Comparison of ENCODE assay signal across 1 cellular context in the genomic region with DNA sequence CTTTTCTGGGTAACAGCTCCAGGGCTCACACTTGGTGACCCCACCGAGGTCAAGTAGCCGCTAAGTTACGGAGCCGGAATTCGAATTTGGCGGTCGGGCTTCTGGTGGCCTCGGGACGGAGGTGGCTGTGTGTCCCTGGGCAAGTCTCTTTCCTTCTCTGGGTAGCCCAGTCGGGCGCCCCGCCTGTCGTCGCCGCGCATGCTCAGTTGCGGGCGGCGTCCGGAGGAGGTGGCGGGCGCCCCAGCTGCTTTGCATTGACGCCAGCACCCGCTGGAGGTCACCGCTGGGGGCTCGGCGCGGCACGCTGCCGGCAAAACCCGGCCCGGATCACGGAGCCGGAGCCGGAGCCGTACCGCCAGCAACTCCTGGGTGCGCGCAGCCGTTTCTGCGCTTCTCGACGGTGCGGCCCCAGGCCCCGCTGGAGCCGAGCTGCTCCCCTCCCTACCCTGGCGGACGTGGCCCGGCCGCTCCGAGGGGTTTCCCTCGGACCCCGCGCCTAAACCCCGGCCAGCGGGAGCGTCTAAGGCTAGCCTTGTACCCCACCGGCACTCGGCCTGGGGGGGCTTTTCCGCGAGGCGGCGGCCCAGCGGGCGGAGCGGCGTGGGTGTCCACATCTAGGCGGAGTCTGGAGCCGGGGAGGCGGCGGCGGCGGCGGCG.
A peak's percentile ranks its signal among the peaks of the same experiment; 100 is the strongest.
TF ChIP-seq lines count a peak whose summit lies in the region.

No MANE protein-coding gene starts in this region.

TF ChIP-seq in K562, 482 proteins besides CTCF, POLR2A, EP300 and RAD21 (continued from another document and continues in another):
- TF ChIP-seq, protein P1, sequence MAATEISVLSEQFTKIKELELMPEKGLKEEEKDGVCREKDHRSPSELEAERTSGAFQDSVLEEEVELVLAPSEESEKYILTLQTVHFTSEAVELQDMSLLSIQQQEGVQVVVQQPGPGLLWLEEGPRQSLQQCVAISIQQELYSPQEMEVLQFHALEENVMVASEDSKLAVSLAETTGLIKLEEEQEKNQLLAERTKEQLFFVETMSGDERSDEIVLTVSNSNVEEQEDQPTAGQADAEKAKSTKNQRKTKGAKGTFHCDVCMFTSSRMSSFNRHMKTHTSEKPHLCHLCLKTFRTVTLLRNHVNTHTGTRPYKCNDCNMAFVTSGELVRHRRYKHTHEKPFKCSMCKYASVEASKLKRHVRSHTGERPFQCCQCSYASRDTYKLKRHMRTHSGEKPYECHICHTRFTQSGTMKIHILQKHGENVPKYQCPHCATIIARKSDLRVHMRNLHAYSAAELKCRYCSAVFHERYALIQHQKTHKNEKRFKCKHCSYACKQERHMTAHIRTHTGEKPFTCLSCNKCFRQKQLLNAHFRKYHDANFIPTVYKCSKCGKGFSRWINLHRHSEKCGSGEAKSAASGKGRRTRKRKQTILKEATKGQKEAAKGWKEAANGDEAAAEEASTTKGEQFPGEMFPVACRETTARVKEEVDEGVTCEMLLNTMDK (IDR thresholded peaks at IDR 0.05; ENCODE audit: borderline replicate concordance, insufficient read depth, low read depth, low read length, poor library complexity, severe bottlenecking), result peak; percentile 84
- TF ChIP-seq ARID1B (IDR thresholded peaks at IDR 0.05) (peak; percentile 39), ZBTB1 (CRISPR knock-in tag; IDR thresholded peaks at IDR 0.05; ENCODE audit: borderline replicate concordance, low read depth) (peak; percentile 52; the same call in 1 of the 2 replicates), TEAD4 (IDR thresholded peaks at IDR 0.05; ENCODE audit: low read length) (peak; percentile 62), TEAD4 (CRISPR knock-in tag; IDR thresholded peaks at IDR 0.05; ENCODE audit: borderline replicate concordance) (no peak), ZFP1 (CRISPR knock-in tag; IDR thresholded peaks at IDR 0.05) (no peak), HNRNPUL1 (IDR thresholded peaks at IDR 0.05; ENCODE audit: low read length) (no peak), ARNT (IDR thresholded peaks at IDR 0.05) (no peak), BHLHE40 (IDR thresholded peaks at IDR 0.05; ENCODE audit: low read length) (peak; percentile 69), BRD4 (IDR thresholded peaks at IDR 0.05) (peak; percentile 71; the same call in 1 of the 2 replicates), RFX5 (IDR thresholded peaks at IDR 0.05; ENCODE audit: low read depth, low read length) (no peak), TEAD1 (CRISPR knock-in tag; IDR thresholded peaks at IDR 0.05) (peak; percentile 23 to 56; a peak in 2 of 4 replicates), MEIS2 (IDR thresholded peaks at IDR 0.05; ENCODE audit: partially characterized antibody) (peak; percentile 76), TGIF2 (CRISPR knock-in tag; IDR thresholded peaks at IDR 0.05) (no peak), MYC (IDR thresholded peaks at IDR 0.05; ENCODE audit: low read depth, low read length) (peak; percentile 71), MYC (CRISPR knock-in tag; IDR thresholded peaks at IDR 0.05; ENCODE audit: borderline replicate concordance, low read depth) (no peak), RNF2 (IDR thresholded peaks at IDR 0.05) (peak; percentile 82), CBX5 (IDR thresholded peaks at IDR 0.05; ENCODE audit: borderline replicate concordance, low read depth) (0 out of 2 replicates have a peak, but pooled peaks have one; percentile 20), ETV1 (tag; conservative IDR thresholded peaks at IDR 0.05; ENCODE audit: low read depth) (peak; percentile 37; the same call in 1 of the 2 replicates), ILF3 (IDR thresholded peaks at IDR 0.05; ENCODE audit: borderline replicate concordance) (peak; percentile 11; the same call in 1 of the 2 replicates), ELF2 (CRISPR knock-in tag; IDR thresholded peaks at IDR 0.05) (no peak), ZBED1 (IDR thresholded peaks at IDR 0.05) (no peak), ESRRB (CRISPR knock-in tag; IDR thresholded peaks at IDR 0.05; ENCODE audit: borderline replicate concordance) (no peak), ZNF830 (CRISPR knock-in tag; IDR thresholded peaks at IDR 0.05) (no peak), FIP1L1 (IDR thresholded peaks at IDR 0.05; ENCODE audit: low read depth, low read length, poor library complexity, severe bottlenecking) (peak; percentile 74), GATA2 (CRISPR knock-in tag; IDR thresholded peaks at IDR 0.05) (no peak), ZFP36 (IDR thresholded peaks at IDR 0.05; ENCODE audit: low read depth, low read length, partially characterized antibody) (peak; percentile 98), MYNN (IDR thresholded peaks at IDR 0.05) (peak; percentile 58; the same call in 1 of the 2 replicates), MYNN (CRISPR knock-in tag; IDR thresholded peaks at IDR 0.05) (no peak), MEF2D (tag; conservative IDR thresholded peaks at IDR 0.05; ENCODE audit: low read depth) (no peak), ZNF324 (CRISPR knock-in tag; IDR thresholded peaks at IDR 0.05) (no peak), SRSF7 (optimal IDR thresholded peaks at IDR 0.05; ENCODE audit: low read depth, low read length) (no peak), TRIM24 (IDR thresholded peaks at IDR 0.05) (peak in 1 of 2 experiments; percentile 94; a peak in 2 of 4 replicates), ZNF197 (CRISPR knock-in tag; IDR thresholded peaks at IDR 0.05; ENCODE audit: low read depth) (peak; percentile 85), POU5F1 (IDR thresholded peaks at IDR 0.05; ENCODE audit: borderline replicate concordance, low read depth, low read length, partially characterized antibody) (no peak), SMAD2 (IDR thresholded peaks at IDR 0.05; ENCODE audit: low read depth, low read length) (no peak), ZNF124 (CRISPR knock-in tag; IDR thresholded peaks at IDR 0.05) (no peak), HNRNPL (IDR thresholded peaks at IDR 0.05; ENCODE audit: low read depth, low read length) (peak; percentile 40; the same call in 1 of the 2 replicates), CREM (IDR thresholded peaks at IDR 0.05; ENCODE audit: low read depth) (peak; percentile 93), SMAD1 (IDR thresholded peaks at IDR 0.05; ENCODE audit: low read depth, low read length, partially characterized antibody) (peak; percentile 7), PHF21A (IDR thresholded peaks at IDR 0.05; ENCODE audit: borderline replicate concordance, low read depth) (no peak; the same call in 1 of the 2 replicates), C11orf30 (IDR thresholded peaks at IDR 0.05; ENCODE audit: low read depth) (no peak)
- TF ChIP-seq, protein P2, sequence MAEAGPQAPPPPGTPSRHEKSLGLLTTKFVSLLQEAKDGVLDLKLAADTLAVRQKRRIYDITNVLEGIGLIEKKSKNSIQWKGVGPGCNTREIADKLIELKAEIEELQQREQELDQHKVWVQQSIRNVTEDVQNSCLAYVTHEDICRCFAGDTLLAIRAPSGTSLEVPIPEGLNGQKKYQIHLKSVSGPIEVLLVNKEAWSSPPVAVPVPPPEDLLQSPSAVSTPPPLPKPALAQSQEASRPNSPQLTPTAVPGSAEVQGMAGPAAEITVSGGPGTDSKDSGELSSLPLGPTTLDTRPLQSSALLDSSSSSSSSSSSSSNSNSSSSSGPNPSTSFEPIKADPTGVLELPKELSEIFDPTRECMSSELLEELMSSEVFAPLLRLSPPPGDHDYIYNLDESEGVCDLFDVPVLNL (CRISPR knock-in tag; IDR thresholded peaks at IDR 0.05; ENCODE audit: low read depth), result no peak
- TF ChIP-seq, protein P3, sequence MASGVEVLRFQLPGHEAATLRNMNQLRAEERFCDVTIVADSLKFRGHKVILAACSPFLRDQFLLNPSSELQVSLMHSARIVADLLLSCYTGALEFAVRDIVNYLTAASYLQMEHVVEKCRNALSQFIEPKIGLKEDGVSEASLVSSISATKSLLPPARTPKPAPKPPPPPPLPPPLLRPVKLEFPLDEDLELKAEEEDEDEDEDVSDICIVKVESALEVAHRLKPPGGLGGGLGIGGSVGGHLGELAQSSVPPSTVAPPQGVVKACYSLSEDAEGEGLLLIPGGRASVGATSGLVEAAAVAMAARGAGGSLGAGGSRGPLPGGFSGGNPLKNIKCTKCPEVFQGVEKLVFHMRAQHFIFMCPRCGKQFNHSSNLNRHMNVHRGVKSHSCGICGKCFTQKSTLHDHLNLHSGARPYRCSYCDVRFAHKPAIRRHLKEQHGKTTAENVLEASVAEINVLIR (CRISPR knock-in tag; IDR thresholded peaks at IDR 0.05), result peak; percentile 75
- TF ChIP-seq, protein P4, sequence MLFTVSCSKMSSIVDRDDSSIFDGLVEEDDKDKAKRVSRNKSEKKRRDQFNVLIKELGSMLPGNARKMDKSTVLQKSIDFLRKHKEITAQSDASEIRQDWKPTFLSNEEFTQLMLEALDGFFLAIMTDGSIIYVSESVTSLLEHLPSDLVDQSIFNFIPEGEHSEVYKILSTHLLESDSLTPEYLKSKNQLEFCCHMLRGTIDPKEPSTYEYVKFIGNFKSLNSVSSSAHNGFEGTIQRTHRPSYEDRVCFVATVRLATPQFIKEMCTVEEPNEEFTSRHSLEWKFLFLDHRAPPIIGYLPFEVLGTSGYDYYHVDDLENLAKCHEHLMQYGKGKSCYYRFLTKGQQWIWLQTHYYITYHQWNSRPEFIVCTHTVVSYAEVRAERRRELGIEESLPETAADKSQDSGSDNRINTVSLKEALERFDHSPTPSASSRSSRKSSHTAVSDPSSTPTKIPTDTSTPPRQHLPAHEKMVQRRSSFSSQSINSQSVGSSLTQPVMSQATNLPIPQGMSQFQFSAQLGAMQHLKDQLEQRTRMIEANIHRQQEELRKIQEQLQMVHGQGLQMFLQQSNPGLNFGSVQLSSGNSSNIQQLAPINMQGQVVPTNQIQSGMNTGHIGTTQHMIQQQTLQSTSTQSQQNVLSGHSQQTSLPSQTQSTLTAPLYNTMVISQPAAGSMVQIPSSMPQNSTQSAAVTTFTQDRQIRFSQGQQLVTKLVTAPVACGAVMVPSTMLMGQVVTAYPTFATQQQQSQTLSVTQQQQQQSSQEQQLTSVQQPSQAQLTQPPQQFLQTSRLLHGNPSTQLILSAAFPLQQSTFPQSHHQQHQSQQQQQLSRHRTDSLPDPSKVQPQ (CRISPR knock-in tag; IDR thresholded peaks at IDR 0.05; ENCODE audit: borderline replicate concordance), result no peak
- TF ChIP-seq, protein P5, sequence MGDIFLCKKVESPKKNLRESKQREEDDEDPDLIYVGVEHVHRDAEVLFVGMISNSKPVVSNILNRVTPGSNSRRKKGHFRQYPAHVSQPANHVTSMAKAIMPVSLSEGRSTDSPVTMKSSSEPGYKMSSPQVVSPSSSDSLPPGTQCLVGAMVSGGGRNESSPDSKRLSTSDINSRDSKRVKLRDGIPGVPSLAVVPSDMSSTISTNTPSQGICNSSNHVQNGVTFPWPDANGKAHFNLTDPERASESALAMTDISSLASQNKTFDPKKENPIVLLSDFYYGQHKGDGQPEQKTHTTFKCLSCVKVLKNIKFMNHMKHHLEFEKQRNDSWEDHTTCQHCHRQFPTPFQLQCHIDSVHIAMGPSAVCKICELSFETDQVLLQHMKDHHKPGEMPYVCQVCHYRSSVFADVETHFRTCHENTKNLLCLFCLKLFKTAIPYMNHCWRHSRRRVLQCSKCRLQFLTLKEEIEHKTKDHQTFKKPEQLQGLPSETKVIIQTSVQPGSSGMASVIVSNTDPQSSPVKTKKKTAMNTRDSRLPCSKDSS (IDR thresholded peaks at IDR 0.05; ENCODE audit: low read depth, partially characterized antibody), result no peak
- TF ChIP-seq, protein P6, sequence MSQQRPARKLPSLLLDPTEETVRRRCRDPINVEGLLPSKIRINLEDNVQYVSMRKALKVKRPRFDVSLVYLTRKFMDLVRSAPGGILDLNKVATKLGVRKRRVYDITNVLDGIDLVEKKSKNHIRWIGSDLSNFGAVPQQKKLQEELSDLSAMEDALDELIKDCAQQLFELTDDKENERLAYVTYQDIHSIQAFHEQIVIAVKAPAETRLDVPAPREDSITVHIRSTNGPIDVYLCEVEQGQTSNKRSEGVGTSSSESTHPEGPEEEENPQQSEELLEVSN (IDR thresholded peaks at IDR 0.05; ENCODE audit: borderline replicate concordance in 1 of 2, extremely low read depth in 1 of 2, insufficient read depth in 1 of 2, insufficient read length in 1 of 2, low read depth in 1 of 2, low read length in 1 of 2, poor library complexity in 1 of 2, severe bottlenecking in 1 of 2), result peak; percentile 26 to 78
- TF ChIP-seq, protein P7, sequence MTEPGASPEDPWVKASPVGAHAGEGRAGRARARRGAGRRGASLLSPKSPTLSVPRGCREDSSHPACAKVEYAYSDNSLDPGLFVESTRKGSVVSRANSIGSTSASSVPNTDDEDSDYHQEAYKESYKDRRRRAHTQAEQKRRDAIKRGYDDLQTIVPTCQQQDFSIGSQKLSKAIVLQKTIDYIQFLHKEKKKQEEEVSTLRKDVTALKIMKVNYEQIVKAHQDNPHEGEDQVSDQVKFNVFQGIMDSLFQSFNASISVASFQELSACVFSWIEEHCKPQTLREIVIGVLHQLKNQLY (CRISPR knock-in tag; conservative IDR thresholded peaks at IDR 0.05), result no peak
- TF ChIP-seq, protein P8, sequence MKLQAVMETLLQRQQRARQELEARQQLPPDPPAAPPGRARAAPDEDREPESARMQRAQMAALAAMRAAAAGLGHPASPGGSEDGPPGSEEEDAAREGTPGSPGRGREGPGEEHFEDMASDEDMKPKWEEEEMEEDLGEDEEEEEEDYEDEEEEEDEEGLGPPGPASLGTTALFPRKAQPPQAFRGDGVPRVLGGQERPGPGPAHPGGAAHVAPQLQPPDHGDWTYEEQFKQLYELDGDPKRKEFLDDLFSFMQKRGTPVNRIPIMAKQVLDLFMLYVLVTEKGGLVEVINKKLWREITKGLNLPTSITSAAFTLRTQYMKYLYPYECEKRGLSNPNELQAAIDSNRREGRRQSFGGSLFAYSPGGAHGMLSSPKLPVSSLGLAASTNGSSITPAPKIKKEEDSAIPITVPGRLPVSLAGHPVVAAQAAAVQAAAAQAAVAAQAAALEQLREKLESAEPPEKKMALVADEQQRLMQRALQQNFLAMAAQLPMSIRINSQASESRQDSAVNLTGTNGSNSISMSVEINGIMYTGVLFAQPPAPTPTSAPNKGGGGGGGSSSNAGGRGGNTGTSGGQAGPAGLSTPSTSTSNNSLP (IDR thresholded peaks at IDR 0.05; ENCODE audit: borderline replicate concordance, low read depth, low read length), result 0 out of 2 replicates have a peak, but pooled peaks have one; percentile 19
- TF ChIP-seq, protein P9, sequence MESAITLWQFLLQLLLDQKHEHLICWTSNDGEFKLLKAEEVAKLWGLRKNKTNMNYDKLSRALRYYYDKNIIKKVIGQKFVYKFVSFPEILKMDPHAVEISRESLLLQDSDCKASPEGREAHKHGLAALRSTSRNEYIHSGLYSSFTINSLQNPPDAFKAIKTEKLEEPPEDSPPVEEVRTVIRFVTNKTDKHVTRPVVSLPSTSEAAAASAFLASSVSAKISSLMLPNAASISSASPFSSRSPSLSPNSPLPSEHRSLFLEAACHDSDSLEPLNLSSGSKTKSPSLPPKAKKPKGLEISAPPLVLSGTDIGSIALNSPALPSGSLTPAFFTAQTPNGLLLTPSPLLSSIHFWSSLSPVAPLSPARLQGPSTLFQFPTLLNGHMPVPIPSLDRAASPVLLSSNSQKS (CRISPR knock-in tag; IDR thresholded peaks at IDR 0.05), result no peak
- TF ChIP-seq, protein P10, sequence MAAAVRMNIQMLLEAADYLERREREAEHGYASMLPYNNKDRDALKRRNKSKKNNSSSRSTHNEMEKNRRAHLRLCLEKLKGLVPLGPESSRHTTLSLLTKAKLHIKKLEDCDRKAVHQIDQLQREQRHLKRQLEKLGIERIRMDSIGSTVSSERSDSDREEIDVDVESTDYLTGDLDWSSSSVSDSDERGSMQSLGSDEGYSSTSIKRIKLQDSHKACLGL (CRISPR knock-in tag; IDR thresholded peaks at IDR 0.05; ENCODE audit: borderline replicate concordance, poor library complexity, severe bottlenecking), result no peak
